8 cellular contexts compared by ENCODE assay signal in genomic region chr16:58494981-58495860, GRCh38. TPM values are rescaled to one million over a fixed set of nuclear protein-coding genes. Genes with fewer than 3 reads are reported as not detected.
DNase-seq lines count a peak whose midpoint lies in the region; ATAC-seq, FAIRE-seq and TF ChIP-seq lines count a peak whose summit lies in the region.

No MANE protein-coding gene starts in this region.

- H3K9me3 ChIP-seq in DOHH2 (ENCODE audit: control insufficient read depth, insufficient read depth, low read length) (no peaks in the 10 kb centered on the region), RWPE2 (ENCODE audit: severe bottlenecking) (no peaks in the 10 kb centered on the region)

- DNase-seq in H54 (ENCODE audit: insufficient read length, low spot score) (peak; percentile 92), M059J (ENCODE audit: low read depth) (peak; percentile 99), RWPE2 (ENCODE audit: low spot score) (peak; percentile 85), left cardiac atrium (peak; percentile 88), posterior vena cava (ENCODE audit: low spot score) (peak; percentile 86)

- H3K9me2 ChIP-seq in DOHH2 (replicated peaks; ENCODE audit: control insufficient read depth, low read length): no peaks in the 10 kb centered on the region

- peak; percentile 81 for FAIRE-seq in H54 (lab: Jason Lieb, UNC)

- H4K20me1 ChIP-seq in DOHH2 (ENCODE audit: control insufficient read depth, insufficient read depth, low read depth, low read length): peaks cover under 1% of the 10 kb centered on the region; the same call in 1 of the 2 replicates

- TF ChIP-seq CTCF in DOHH2 (IDR thresholded peaks at IDR 0.05; ENCODE audit: low read depth, low read length, poor library complexity, severe bottlenecking): peak; percentile 51
- peak; percentile 56 for TF ChIP-seq CTCF in RWPE2 (IDR thresholded peaks at IDR 0.05; ENCODE audit: poor library complexity, severe bottlenecking)

- no peak overlapping the region for H3K27ac ChIP-seq in DOHH2 (ENCODE audit: low read depth, low read length)
- H3K27ac ChIP-seq in RWPE2 (ENCODE audit: poor library complexity, severe bottlenecking): no peak overlapping the region
- peak overlapping the region; percentile 99 for H3K27ac ChIP-seq in angular gyrus (ENCODE audit: low read depth, low read length)

- H3F3A ChIP-seq in DOHH2 (ENCODE audit: control insufficient read depth, insufficient read depth): 0 out of 2 replicates have a peak, but pooled peaks cover 3% of the 10 kb centered on the region

- intact Hi-C loops in left cardiac atrium (cut with DNase I): no loop called here
- intact Hi-C loops in posterior vena cava (cut with DNase I): loop anchor here in 1 of 2 donors (5.0 kb wide), 1 partner anchor 257 kb away; no protein-coding TSS in a partner anchor

- no peak overlapping the region for H3K4me3 ChIP-seq in DOHH2 (ENCODE audit: low read length)
- H3K4me3 ChIP-seq in RWPE2 (ENCODE audit: severe bottlenecking): no peak overlapping the region

- H3K79me2 ChIP-seq in DOHH2 (ENCODE audit: control insufficient read depth, low read length): no peaks in the 10 kb centered on the region

- no peak for TF ChIP-seq POLR2A in H54 (IDR thresholded peaks at IDR 0.05; ENCODE audit: low read depth, low read length)

- no peaks in the 10 kb centered on the region for H3K36me3 ChIP-seq in DOHH2 (ENCODE audit: control insufficient read depth, low read length)
- H3K36me3 ChIP-seq in RWPE2 (ENCODE audit: low read depth): no peaks in the 10 kb centered on the region

- ATAC-seq in RWPE2 (ENCODE audit: low read depth): peak; percentile 53; the same call in 2 of the 3 replicates
- peak; percentile 52 to 68 for ATAC-seq in left cardiac atrium
- ATAC-seq in GM19035 (IDR thresholded peaks at IDR 0.05; ENCODE audit: unreplicated experiment): no peak

- no peak overlapping the region for H3K4me2 ChIP-seq in DOHH2 (ENCODE audit: low read length)

- H3K27me3 ChIP-seq in DOHH2 (ENCODE audit: control insufficient read depth, low read length) (peaks cover 20% of the 10 kb centered on the region), RWPE2 (ENCODE audit: insufficient read depth, poor library complexity, severe bottlenecking) (no peaks in the 10 kb centered on the region)

- H3K4me1 ChIP-seq in DOHH2 (ENCODE audit: control insufficient read depth, low read length) (peaks cover 2% of the 10 kb centered on the region), RWPE2 (ENCODE audit: insufficient read depth, poor library complexity, severe bottlenecking) (no peaks in the 10 kb centered on the region)

RNA-seq across cellular contexts. Expression of gene NDRG4, which starts 4.7 kb away (rescaled TPM):
- 6.5 and 12.3 TPM in 2 replicates for total RNA-seq in M059J (2014; rRNA removed; shearing (Covaris generic))
- total RNA-seq in left cardiac atrium (100 to 1,000 TPM; 121 to 153 TPM), posterior vena cava (1 to 10 TPM; 5.8 to 8.6 TPM)

RNA-seq across cellular contexts. Expression of gene SETD6, which starts 20.1 kb away (rescaled TPM):
- 7.5 and 11.0 TPM in 2 replicates for total RNA-seq in M059J (2014; rRNA removed; shearing (Covaris generic))
- total RNA-seq in left cardiac atrium (10 to 100 TPM; 10.7 to 10.8 TPM), posterior vena cava (10 to 100 TPM in 1 of 2 donors, 1 to 10 TPM in 1; 9.9 to 13.5 TPM)
